Comparison of ENCODE assay signal across 8 cellular contexts in genomic region chr11:72752088-72752914, GRCh38. TPM values are rescaled to one million over a fixed set of nuclear protein-coding genes. Genes with fewer than 3 reads are reported as not detected.
DNase-seq lines count a peak whose midpoint lies in the region; TF ChIP-seq lines count a peak whose summit lies in the region.

Gene ARAP1, minus strand, starts transcription at chr11:72752408. Its CDS starts 25,280 bp downstream, at chr11:72727128.

- peaks cover 20% of the 10 kb centered on the region for H3K4me1 Mint-ChIP-seq in activated T-helper 2 cell treated with anti-CD3 and anti-CD28 coated beads, Interferon-gamma antibody, Interleukin-2, Interleukin-4, amounts not matched to agents 10 μg/mL and 5 μg/mL and 100 μg/mL, durations not matched to agents 14 hours and 24 hours and 36 hours (ENCODE audit: low read depth)
- peaks cover 6% of the 10 kb centered on the region for H3K4me1 Mint-ChIP-seq in nephron
- peaks cover 37% of the 10 kb centered on the region for H3K4me1 Mint-ChIP-seq in stimulated activated naive CD8-positive, alpha-beta T cell treated with anti-CD3 and anti-CD28 coated beads, Interleukin-15, Interleukin-2, amounts not matched to agents 100 ng/mL and 50 ng/mL, for 24 hours (ENCODE audit: low read depth)

- peak; percentile 78 for DNase-seq in BE2C
- DNase-seq in GM19238 (ENCODE audit: insufficient read length, low spot score), result peak; percentile 94
- DNase-seq in HS-5 (ENCODE audit: low read depth), result peak; percentile 71
- DNase-seq in RPMI8226, result peak; percentile 76
- DNase-seq in activated T-helper 2 cell treated with anti-CD3 and anti-CD28 coated beads, Interferon-gamma antibody, Interleukin-2, Interleukin-4, amounts not matched to agents 10 μg/mL and 5 μg/mL and 100 μg/mL, durations not matched to agents 14 hours and 24 hours and 36 hours (ENCODE audit: low spot score), result peak; percentile 62
- DNase-seq in fibroblast of the aortic adventitia (ENCODE audit: low read depth), result peak; percentile 58

- H3K9me3 Mint-ChIP-seq in activated T-helper 2 cell treated with anti-CD3 and anti-CD28 coated beads, Interferon-gamma antibody, Interleukin-2, Interleukin-4, amounts not matched to agents 10 μg/mL and 5 μg/mL and 100 μg/mL, durations not matched to agents 14 hours and 24 hours and 36 hours, result no peaks in the 10 kb centered on the region
- H3K9me3 Mint-ChIP-seq in nephron, result no peaks in the 10 kb centered on the region
- no peaks in the 10 kb centered on the region for H3K9me3 Mint-ChIP-seq in stimulated activated naive CD8-positive, alpha-beta T cell treated with anti-CD3 and anti-CD28 coated beads, Interleukin-15, Interleukin-2, amounts not matched to agents 100 ng/mL and 50 ng/mL, for 24 hours

- no peaks in the 10 kb centered on the region for H3K9me3 ChIP-seq in BE2C

- H3K27me3 Mint-ChIP-seq in activated T-helper 2 cell treated with anti-CD3 and anti-CD28 coated beads, Interferon-gamma antibody, Interleukin-2, Interleukin-4, amounts not matched to agents 10 μg/mL and 5 μg/mL and 100 μg/mL, durations not matched to agents 14 hours and 24 hours and 36 hours (ENCODE audit: low read depth), result no peaks in the 10 kb centered on the region
- H3K27me3 Mint-ChIP-seq in nephron (ENCODE audit: low read depth), result peaks cover 6% of the 10 kb centered on the region
- no peaks in the 10 kb centered on the region for H3K27me3 Mint-ChIP-seq in stimulated activated naive CD8-positive, alpha-beta T cell treated with anti-CD3 and anti-CD28 coated beads, Interleukin-15, Interleukin-2, amounts not matched to agents 100 ng/mL and 50 ng/mL, for 24 hours

- no peaks in the 10 kb centered on the region for H3K36me3 Mint-ChIP-seq in activated T-helper 2 cell treated with anti-CD3 and anti-CD28 coated beads, Interferon-gamma antibody, Interleukin-2, Interleukin-4, amounts not matched to agents 10 μg/mL and 5 μg/mL and 100 μg/mL, durations not matched to agents 14 hours and 24 hours and 36 hours (ENCODE audit: low read depth)
- H3K36me3 Mint-ChIP-seq in nephron (ENCODE audit: low read depth), result peaks cover 17% of the 10 kb centered on the region
- peaks cover 8% of the 10 kb centered on the region for H3K36me3 Mint-ChIP-seq in stimulated activated naive CD8-positive, alpha-beta T cell treated with anti-CD3 and anti-CD28 coated beads, Interleukin-15, Interleukin-2, amounts not matched to agents 100 ng/mL and 50 ng/mL, for 24 hours (ENCODE audit: low read depth)

- TF ChIP-seq CTCF in BE2C (IDR thresholded peaks at IDR 0.05; ENCODE audit: low read depth, low read length), result no peak
- peak; percentile 7 for TF ChIP-seq CTCF in fibroblast of the aortic adventitia (IDR thresholded peaks at IDR 0.05; ENCODE audit: insufficient read depth, low read length)
- no peak for TF ChIP-seq CTCF in nephron (IDR thresholded peaks at IDR 0.05; ENCODE audit: unreplicated experiment in 3 of 3)

- H3K4me3 ChIP-seq in BE2C (ENCODE audit: low read depth, low read length) (peak within 1 kb of the TSS; percentile 69), fibroblast of the aortic adventitia (ENCODE audit: low read depth, low read length) (peak within 1 kb of the TSS; percentile 83)

- H3K27ac Mint-ChIP-seq in activated T-helper 2 cell treated with anti-CD3 and anti-CD28 coated beads, Interferon-gamma antibody, Interleukin-2, Interleukin-4, amounts not matched to agents 10 μg/mL and 5 μg/mL and 100 μg/mL, durations not matched to agents 14 hours and 24 hours and 36 hours, result peak within 1 kb of the TSS; percentile 97
- H3K27ac Mint-ChIP-seq in nephron, result peak within 1 kb of the TSS in 2 of 3 experiments; percentile 6 to 11
- peak within 1 kb of the TSS; percentile 84 for H3K27ac Mint-ChIP-seq in stimulated activated naive CD8-positive, alpha-beta T cell treated with anti-CD3 and anti-CD28 coated beads, Interleukin-15, Interleukin-2, amounts not matched to agents 100 ng/mL and 50 ng/mL, for 24 hours

- peaks cover 3% of the 10 kb centered on the region; the same call in 1 of the 2 replicates for H3K4me1 ChIP-seq in BE2C

- intact Hi-C loops in activated T-helper 2 cell treated with anti-CD3 and anti-CD28 coated beads, Interferon-gamma antibody, Interleukin-2, Interleukin-4, amounts not matched to agents 10 μg/mL and 5 μg/mL and 100 μg/mL, durations not matched to agents 14 hours and 24 hours and 36 hours (cut with micrococcal nuclease), result loop anchor here (1.0 to 2.0 kb wide), 2 partner anchors 16 to 62 kb away; partner anchors contain the start of gene ATG16L2

- H3K4me3 Mint-ChIP-seq in activated T-helper 2 cell treated with anti-CD3 and anti-CD28 coated beads, Interferon-gamma antibody, Interleukin-2, Interleukin-4, amounts not matched to agents 10 μg/mL and 5 μg/mL and 100 μg/mL, durations not matched to agents 14 hours and 24 hours and 36 hours (ENCODE audit: low read depth), result peak within 1 kb of the TSS; percentile 96
- peak within 1 kb of the TSS; percentile 84 to 90 (median 88) for H3K4me3 Mint-ChIP-seq in nephron
- H3K4me3 Mint-ChIP-seq in stimulated activated naive CD8-positive, alpha-beta T cell treated with anti-CD3 and anti-CD28 coated beads, Interleukin-15, Interleukin-2, amounts not matched to agents 100 ng/mL and 50 ng/mL, for 24 hours, result peak within 1 kb of the TSS; percentile 84

- no peaks in the 10 kb centered on the region for H3K36me3 ChIP-seq in BE2C

- no peaks in the 10 kb centered on the region for H3K27me3 ChIP-seq in BE2C

RNA-seq across cellular contexts. Expression of gene ARAP1, which starts in this region (rescaled TPM):
- polyA plus RNA-seq in BE2C (2012; ENCODE audit: insufficient read depth, insufficient read length, low read depth), result 43.3 TPM
- 95.2 and 96.2 TPM in 2 replicates for total RNA-seq in activated T-helper 2 cell treated with anti-CD3 and anti-CD28 coated beads, Interferon-gamma antibody, Interleukin-2, Interleukin-4, amounts not matched to agents 10 μg/mL and 5 μg/mL and 100 μg/mL, durations not matched to agents 14 hours and 24 hours and 36 hours
- total RNA-seq in fibroblast of the aortic adventitia (ENCODE audit: low replicate concordance), result 66.9 and 184 TPM in 2 replicates

Comparison
In these comparisons a context has a peak if more than half of its experiments do, and no peak if none do; other contexts are left out.
1. Peak in every context shown above with its lines: DNase-seq and H3K4me3 ChIP-seq.
2. H3K27ac Mint-ChIP-seq: peak in every context shown above with its lines; median percentile 97 in activated T-helper 2 cell treated with anti-CD3 and anti-CD28 coated beads, Interferon-gamma antibody, Interleukin-2, Interleukin-4, amounts not matched to agents 10 μg/mL and 5 μg/mL and 100 μg/mL, durations not matched to agents 14 hours and 24 hours and 36 hours; 84 in stimulated activated naive CD8-positive, alpha-beta T cell treated with anti-CD3 and anti-CD28 coated beads, Interleukin-15, Interleukin-2, amounts not matched to agents 100 ng/mL and 50 ng/mL, for 24 hours; 8 in nephron.